In genomic region chr11:118485273-118485672, GRCh38 we compare ENCODE assay signal across 1 cellular context.
TF ChIP-seq lines count a peak whose summit lies in the region.

No MANE protein-coding gene starts in this region.

TF ChIP-seq in A549, 52 proteins besides CTCF, POLR2A, EP300 and RAD21 (continued from another document):
- TF ChIP-seq HES2 (IDR thresholded peaks at IDR 0.05), result no peak
